Comparison of ENCODE assay signal across 1 cellular context in genomic region chr2:230124792-230125452, GRCh38.
A peak's percentile ranks its signal among the peaks of the same experiment; 100 is the strongest.
TF ChIP-seq lines count a peak whose summit lies in the region.

No MANE protein-coding gene starts in this region.

TF ChIP-seq in GM12878, 131 proteins besides CTCF, POLR2A, EP300 and RAD21 (continued from another document):
- TF ChIP-seq, protein P1, sequence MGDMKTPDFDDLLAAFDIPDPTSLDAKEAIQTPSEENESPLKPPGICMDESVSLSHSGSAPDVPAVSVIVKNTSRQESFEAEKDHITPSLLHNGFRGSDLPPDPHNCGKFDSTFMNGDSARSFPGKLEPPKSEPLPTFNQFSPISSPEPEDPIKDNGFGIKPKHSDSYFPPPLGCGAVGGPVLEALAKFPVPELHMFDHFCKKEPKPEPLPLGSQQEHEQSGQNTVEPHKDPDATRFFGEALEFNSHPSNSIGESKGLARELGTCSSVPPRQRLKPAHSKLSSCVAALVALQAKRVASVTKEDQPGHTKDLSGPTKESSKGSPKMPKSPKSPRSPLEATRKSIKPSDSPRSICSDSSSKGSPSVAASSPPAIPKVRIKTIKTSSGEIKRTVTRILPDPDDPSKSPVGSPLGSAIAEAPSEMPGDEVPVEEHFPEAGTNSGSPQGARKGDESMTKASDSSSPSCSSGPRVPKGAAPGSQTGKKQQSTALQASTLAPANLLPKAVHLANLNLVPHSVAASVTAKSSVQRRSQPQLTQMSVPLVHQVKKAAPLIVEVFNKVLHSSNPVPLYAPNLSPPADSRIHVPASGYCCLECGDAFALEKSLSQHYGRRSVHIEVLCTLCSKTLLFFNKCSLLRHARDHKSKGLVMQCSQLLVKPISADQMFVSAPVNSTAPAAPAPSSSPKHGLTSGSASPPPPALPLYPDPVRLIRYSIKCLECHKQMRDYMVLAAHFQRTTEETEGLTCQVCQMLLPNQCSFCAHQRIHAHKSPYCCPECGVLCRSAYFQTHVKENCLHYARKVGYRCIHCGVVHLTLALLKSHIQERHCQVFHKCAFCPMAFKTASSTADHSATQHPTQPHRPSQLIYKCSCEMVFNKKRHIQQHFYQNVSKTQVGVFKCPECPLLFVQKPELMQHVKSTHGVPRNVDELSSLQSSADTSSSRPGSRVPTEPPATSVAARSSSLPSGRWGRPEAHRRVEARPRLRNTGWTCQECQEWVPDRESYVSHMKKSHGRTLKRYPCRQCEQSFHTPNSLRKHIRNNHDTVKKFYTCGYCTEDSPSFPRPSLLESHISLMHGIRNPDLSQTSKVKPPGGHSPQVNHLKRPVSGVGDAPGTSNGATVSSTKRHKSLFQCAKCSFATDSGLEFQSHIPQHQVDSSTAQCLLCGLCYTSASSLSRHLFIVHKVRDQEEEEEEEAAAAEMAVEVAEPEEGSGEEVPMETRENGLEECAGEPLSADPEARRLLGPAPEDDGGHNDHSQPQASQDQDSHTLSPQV (IDR thresholded peaks at IDR 0.05), result no peak
- TF ChIP-seq ETV6 (conservative IDR thresholded peaks at IDR 0.05 in 1 of 2, IDR thresholded peaks at IDR 0.05 in 1 of 2; ENCODE audit: borderline replicate concordance in 1 of 2, low read depth in 1 of 2), result peak in 1 of 2 experiments; percentile 84; a peak in 1 of 4 replicates
- no peak for TF ChIP-seq ZNF274 (IDR thresholded peaks at IDR 0.05; ENCODE audit: insufficient read depth, insufficient read length)
- peak; percentile 66 for TF ChIP-seq RUNX3 (IDR thresholded peaks at IDR 0.05; ENCODE audit: low read length)
- TF ChIP-seq, protein P2, sequence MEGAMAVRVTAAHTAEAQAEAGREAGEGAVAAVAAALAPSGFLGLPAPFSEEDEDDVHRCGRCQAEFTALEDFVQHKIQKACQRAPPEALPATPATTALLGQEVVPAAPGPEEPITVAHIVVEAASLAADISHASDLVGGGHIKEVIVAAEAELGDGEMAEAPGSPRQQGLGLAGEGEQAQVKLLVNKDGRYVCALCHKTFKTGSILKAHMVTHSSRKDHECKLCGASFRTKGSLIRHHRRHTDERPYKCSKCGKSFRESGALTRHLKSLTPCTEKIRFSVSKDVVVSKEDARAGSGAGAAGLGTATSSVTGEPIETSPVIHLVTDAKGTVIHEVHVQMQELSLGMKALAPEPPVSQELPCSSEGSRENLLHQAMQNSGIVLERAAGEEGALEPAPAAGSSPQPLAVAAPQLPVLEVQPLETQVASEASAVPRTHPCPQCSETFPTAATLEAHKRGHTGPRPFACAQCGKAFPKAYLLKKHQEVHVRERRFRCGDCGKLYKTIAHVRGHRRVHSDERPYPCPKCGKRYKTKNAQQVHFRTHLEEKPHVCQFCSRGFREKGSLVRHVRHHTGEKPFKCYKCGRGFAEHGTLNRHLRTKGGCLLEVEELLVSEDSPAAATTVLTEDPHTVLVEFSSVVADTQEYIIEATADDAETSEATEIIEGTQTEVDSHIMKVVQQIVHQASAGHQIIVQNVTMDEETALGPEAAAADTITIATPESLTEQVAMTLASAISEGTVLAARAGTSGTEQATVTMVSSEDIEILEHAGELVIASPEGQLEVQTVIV (IDR thresholded peaks at IDR 0.05; ENCODE audit: borderline replicate concordance, partially characterized antibody), result no peak
- TF ChIP-seq TCF3 (IDR thresholded peaks at IDR 0.05; ENCODE audit: borderline replicate concordance, insufficient read depth, low read depth, low read length), result no peak
- TF ChIP-seq SRF (IDR thresholded peaks at IDR 0.05; ENCODE audit: low read depth in 2 of 2, low read length in 2 of 2), result 0 out of 4 replicates have a peak, but pooled peaks of 1 of the 2 experiments have one; percentile 18
- peak; percentile 86 for TF ChIP-seq SPI1 (IDR thresholded peaks at IDR 0.05; ENCODE audit: borderline replicate concordance, insufficient read depth, low read depth, low read length)
- TF ChIP-seq FOXM1 (IDR thresholded peaks at IDR 0.05; ENCODE audit: low read depth, low read length), result no peak
- no peak for TF ChIP-seq FOXK2 (IDR thresholded peaks at IDR 0.05)
- 0 out of 4 replicates have a peak, but pooled peaks of 1 of the 2 experiments have one; percentile 24 for TF ChIP-seq IKZF2 (IDR thresholded peaks at IDR 0.05)
- no peak for TF ChIP-seq CREM (IDR thresholded peaks at IDR 0.05; ENCODE audit: low read depth)
- TF ChIP-seq GABPA (IDR thresholded peaks at IDR 0.05; ENCODE audit: low read depth), result peak; percentile 72
- TF ChIP-seq GATAD2B (conservative IDR thresholded peaks at IDR 0.05; ENCODE audit: low read depth), result no peak
- TF ChIP-seq MTA3 (IDR thresholded peaks at IDR 0.05; ENCODE audit: borderline replicate concordance, low read length), result no peak
- TF ChIP-seq IKZF1 (conservative IDR thresholded peaks at IDR 0.05), result 0 out of 2 replicates have a peak, but pooled peaks have one; percentile 23
- TF ChIP-seq EGR1 (IDR thresholded peaks at IDR 0.05; ENCODE audit: borderline replicate concordance in 1 of 2, low read depth in 2 of 2, low read length in 2 of 2), result 0 out of 3 replicates have a peak, but pooled peaks of 1 of the 2 experiments have one; percentile 2
- no peak for TF ChIP-seq NR2F1 (conservative IDR thresholded peaks at IDR 0.05)
- TF ChIP-seq NRF1 (conservative IDR thresholded peaks at IDR 0.05; ENCODE audit: low read depth, low read length), result no peak
TF ChIP-seq in GM12878: peak in this region for 9.
